8 cellular contexts compared by ENCODE assay signal in the genomic region with DNA sequence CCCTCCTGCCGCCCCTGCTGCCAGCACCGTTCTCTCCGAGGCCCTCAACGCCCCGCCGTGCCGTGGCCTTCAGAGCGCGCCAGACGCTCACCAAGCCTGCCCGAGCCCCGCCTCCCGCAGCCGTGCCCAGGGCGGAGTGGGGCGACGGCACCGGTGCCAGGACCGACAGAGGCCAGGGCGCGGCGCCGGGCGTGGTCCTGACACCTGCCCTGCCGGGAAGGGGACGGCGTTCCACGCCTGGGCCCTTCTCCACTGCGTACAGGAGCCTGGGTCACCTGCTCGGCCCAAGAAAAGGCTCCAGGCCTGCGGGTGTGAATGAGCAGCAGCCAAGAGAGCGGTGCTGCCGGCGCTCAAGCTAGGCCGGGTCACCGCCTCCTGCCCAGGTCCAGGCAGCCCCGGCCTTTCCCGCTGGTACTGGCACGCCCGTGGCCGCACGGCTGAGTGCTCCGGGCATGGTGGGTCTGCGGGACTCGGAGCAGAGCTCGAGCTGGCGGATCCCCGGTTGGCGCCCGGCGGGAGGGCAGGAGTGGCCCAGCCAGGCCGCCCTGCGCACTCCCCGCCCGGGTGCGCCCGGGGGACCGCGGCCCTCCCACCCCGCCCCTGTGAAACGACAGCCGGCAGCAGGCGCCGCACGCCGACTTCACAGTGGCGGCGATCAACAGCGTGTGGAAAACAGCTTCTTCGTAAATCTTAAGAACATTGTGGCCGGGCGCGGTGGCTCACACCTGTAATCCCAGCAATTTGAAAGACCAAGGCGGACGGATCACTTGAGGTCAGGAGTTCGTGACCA. TPM values are rescaled to one million over a fixed set of nuclear protein-coding genes. Genes with fewer than 3 reads are reported as not detected.
DNase-seq lines count a peak whose midpoint lies in the region; ATAC-seq and TF ChIP-seq lines count a peak whose summit lies in the region.

No MANE protein-coding gene starts in this region.

- H3K27ac ChIP-seq in thyroid gland, result peak overlapping the region; percentile 64 to 81 (median 78)

- H3K27me3 Mint-ChIP-seq in central memory CD8-positive, alpha-beta T cell, result peaks cover 67% of the 10 kb centered on the region

- 3 to 7% methylated on average over 36 to 59 of the region's 76 CpGs for WGBS in lower leg skin, 2 donors
- 12% methylated on average over 14 to 15 of the region's 76 CpGs for WGBS in thyroid gland, 2 donors

- no peak overlapping the region for H3K27ac Mint-ChIP-seq in central memory CD8-positive, alpha-beta T cell (ENCODE audit: low read depth)

- intact Hi-C loops in lower leg skin (cut with DNase I; ENCODE audit: low total_unique reads) (no loop called here), thyroid gland (cut with DNase I) (no loop called here)

- H3K36me3 Mint-ChIP-seq in central memory CD8-positive, alpha-beta T cell (ENCODE audit: insufficient read depth), result peaks cover 4% of the 10 kb centered on the region

- H3K36me3 ChIP-seq in thyroid gland, result no peaks in the 10 kb centered on the region

- ATAC-seq in central memory CD8-positive, alpha-beta T cell (replicated peaks; ENCODE audit: extremely low read depth, poor library complexity, severe bottlenecking), result peak; percentile 29

- TF ChIP-seq CTCF in lower leg skin (IDR thresholded peaks at IDR 0.05), result no peak
- TF ChIP-seq CTCF in thyroid gland (IDR thresholded peaks at IDR 0.05), result no peak

- peak overlapping the region; percentile 68 for H3K4me3 Mint-ChIP-seq in central memory CD8-positive, alpha-beta T cell

- TF ChIP-seq POLR2A in lower leg skin (IDR thresholded peaks at IDR 0.05), result no peak
- TF ChIP-seq POLR2A in thyroid gland (IDR thresholded peaks at IDR 0.05), result peak in 1 of 2 donors; percentile 61

- peaks cover 19% of the 10 kb centered on the region for H3K4me1 Mint-ChIP-seq in central memory CD8-positive, alpha-beta T cell

- DNase-seq in stimulated activated CD4-positive, alpha-beta T cell treated with anti-CD3 and anti-CD28 coated beads, Interleukin-12 subunit alpha, Interleukin-12 subunit beta, amount 100 ng/mL, for 4 hours, result peak; percentile 37
- DNase-seq in stimulated activated CD4-positive, alpha-beta T cell treated with anti-CD3 and anti-CD28 coated beads, Interleukin-2, amount 100 ng/mL, for 48 hours, result no peak
- peak in 1 of 2 donors; percentile 14 for DNase-seq in central memory CD8-positive, alpha-beta T cell (ENCODE audit: low spot score in 2 of 2)
- peak in 1 of 2 donors; percentile 91 for DNase-seq in lower leg skin (ENCODE audit: low spot score in 2 of 2)
- DNase-seq in thyroid gland, result peak; percentile 84 to 91
- no peak for DNase-seq in GM19240 (ENCODE audit: insufficient read length, low spot score)
- no peak for DNase-seq in kidney glomerular epithelial cell (lab: John Stamatoyannopoulos, UW)
- no peak for DNase-seq in DMS79 (lab: John Stamatoyannopoulos, UW)

- H3K9me3 Mint-ChIP-seq in central memory CD8-positive, alpha-beta T cell, result peaks cover 7% of the 10 kb centered on the region

- H3K9me3 ChIP-seq in thyroid gland, result no peaks in the 10 kb centered on the region

- H3K27me3 ChIP-seq in thyroid gland, result no peaks in the 10 kb centered on the region

- peaks cover 43 to 59% of the 10 kb centered on the region in 2 donors for H3K4me1 ChIP-seq in thyroid gland

- peak overlapping the region; percentile 32 for H3K4me3 ChIP-seq in lower leg skin (ENCODE audit: low read depth, poor library complexity, severe bottlenecking)
- H3K4me3 ChIP-seq in thyroid gland (replicated peaks in 1 of 3), result peak overlapping the region in 1 of 3 donors; percentile 29

RNA-seq across cellular contexts. Expression of gene OCA2, which starts 4.2 kb away (rescaled TPM):
- total RNA-seq in lower leg skin, result 10 to 100 TPM; 12.0 to 15.8 (median 13.9) TPM
- total RNA-seq in thyroid gland, result 10 to 100 TPM in 3 of 4 donors, 1 to 10 TPM in 1; 5.5 to 20.5 (median 13.8) TPM

Comparison
In these comparisons a context has a peak if more than half of its experiments do, and no peak if none do; other contexts are left out.
1. DNase-seq: peak in stimulated activated CD4-positive, alpha-beta T cell treated with anti-CD3 and anti-CD28 coated beads, Interleukin-12 subunit alpha, Interleukin-12 subunit beta, amount 100 ng/mL, for 4 hours (single experiment) and thyroid gland (2 of 2); none in stimulated activated CD4-positive, alpha-beta T cell treated with anti-CD3 and anti-CD28 coated beads, Interleukin-2, amount 100 ng/mL, for 48 hours (0 of 2), GM19240 (single experiment), kidney glomerular epithelial cell (single experiment) and DMS79 (single experiment).